Comparison of ENCODE assay signal across 28 cellular contexts in the genomic region with DNA sequence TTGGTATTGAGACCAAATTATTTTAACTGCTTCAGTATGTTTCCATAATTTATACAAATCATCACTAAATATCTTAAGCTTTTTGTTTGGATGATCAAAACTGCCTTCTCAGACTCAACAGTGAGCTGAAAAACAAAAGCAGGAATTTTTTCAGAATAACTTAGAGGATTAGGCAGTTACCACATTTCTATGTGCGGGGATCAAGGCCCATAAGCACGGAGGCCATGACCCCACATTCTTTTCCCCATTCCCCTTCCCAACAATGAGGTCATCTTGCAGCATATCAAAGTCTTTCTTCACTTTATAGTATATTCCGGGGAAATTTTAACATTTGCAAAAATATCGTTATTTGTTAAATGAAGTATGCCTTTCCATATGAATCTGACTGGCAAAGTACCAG.
"Had no signal": no experiment of that assay in that cellular context is flagged by ENCODE, and none has a peak within 500 bp of the region (broad histone marks: within the 10 kb centered on the region; RNA-seq: fewer than 3 reads in every experiment).

No MANE protein-coding gene starts in this region.

- H3K27ac ChIP-seq: neutrophil, pancreas, prostate gland, right lobe of liver, sigmoid colon, stomach, thoracic aorta, thyroid gland, tibial nerve, upper lobe of left lung, vagina had no signal

- H3K27me3 Mint-ChIP-seq: naive thymus-derived CD8-positive, alpha-beta T cell; natural killer cell treated with Interleukin-12 subunit alpha and Interleukin-12 subunit beta and Interleukin-15 and Interleukin-18, amount 100 ng/mL, for 72 hours; stimulated activated naive B cell treated with anti-CD40 and anti-IgM and Interleukin-4, amounts not matched to agents 10 μg/mL and 1 μg/mL and 100 μg/mL, for 72 hours; stimulated activated naive CD8-positive, alpha-beta T cell treated with anti-CD3 and anti-CD28 coated beads, Interleukin-15, Interleukin-2, amounts not matched to agents 100 ng/mL and 50 ng/mL, for 24 hours had no signal

- H3K27me3 ChIP-seq: neutrophil, pancreas, right lobe of liver, sigmoid colon, stomach, thyroid gland, tibial nerve, upper lobe of left lung, vagina had no signal

- H3K9me3 Mint-ChIP-seq: naive thymus-derived CD8-positive, alpha-beta T cell; natural killer cell treated with Interleukin-12 subunit alpha and Interleukin-12 subunit beta and Interleukin-15 and Interleukin-18, amount 100 ng/mL, for 72 hours; nephron progenitor cell; neural crest cell; stimulated activated effector memory CD8-positive, alpha-beta T cell treated with anti-CD3 and anti-CD28 coated beads, Interleukin-12 subunit alpha, Interleukin-12 subunit beta, amount 100 ng/mL, for 72 hours; stimulated activated naive B cell treated with anti-CD40 and anti-IgM and Interleukin-4, amounts not matched to agents 10 μg/mL and 1 μg/mL and 100 μg/mL, for 72 hours; stimulated activated naive CD8-positive, alpha-beta T cell treated with anti-CD3 and anti-CD28 coated beads, Interleukin-15, Interleukin-2, amounts not matched to agents 100 ng/mL and 50 ng/mL, for 24 hours had no signal

- H3K36me3 ChIP-seq: neutrophil, pancreas, prostate gland, right lobe of liver, sigmoid colon, stomach, thoracic aorta, thyroid gland, tibial nerve, upper lobe of left lung, vagina had no signal

- H3K27ac Mint-ChIP-seq: natural killer cell treated with Interleukin-12 subunit alpha and Interleukin-12 subunit beta and Interleukin-15 and Interleukin-18, amount 100 ng/mL, for 72 hours; nephron progenitor cell; stimulated activated effector memory CD8-positive, alpha-beta T cell treated with anti-CD3 and anti-CD28 coated beads, Interleukin-12 subunit alpha, Interleukin-12 subunit beta, amount 100 ng/mL, for 72 hours; stimulated activated naive B cell treated with anti-CD40 and anti-IgM and Interleukin-4, amounts not matched to agents 10 μg/mL and 1 μg/mL and 100 μg/mL, for 72 hours; stimulated activated naive CD8-positive, alpha-beta T cell treated with anti-CD3 and anti-CD28 coated beads, Interleukin-15, Interleukin-2, amounts not matched to agents 100 ng/mL and 50 ng/mL, for 24 hours had no signal

- DNase-seq: naive thymus-derived CD8-positive, alpha-beta T cell; nephron progenitor cell; nucleus accumbens; pancreas; retina; right cardiac atrium; right lobe of liver; sigmoid colon; small intestine; stimulated activated CD4-positive, alpha-beta T cell treated with anti-CD3 and anti-CD28 coated beads, Interleukin-15, amount 100 ng/mL, for 24 hours; stimulated activated CD4-positive, alpha-beta T cell treated with anti-CD3 and anti-CD28 coated beads, Interleukin-2, amount 100 ng/mL, for 24 hours; stimulated activated CD4-positive, alpha-beta T cell treated with anti-CD3 and anti-CD28 coated beads, Interleukin-2, amount 100 ng/mL, for 48 hours; stimulated activated CD4-positive, alpha-beta T cell treated with anti-CD3 and anti-CD28 coated beads, Interleukin-4, amount 100 ng/mL, for 24 hours; stimulated activated naive B cell treated with anti-CD40 and anti-IgM and Interleukin-4, amounts not matched to agents 10 μg/mL and 1 μg/mL and 100 μg/mL, for 72 hours; stimulated activated naive CD4-positive, alpha-beta T cell treated with Interleukin-2 at 50 U/mL for 16 hours; stomach; thyroid gland; trophoblast cell; upper lobe of left lung had no signal

- ATAC-seq: naive thymus-derived CD8-positive, alpha-beta T cell; natural killer cell treated with Interleukin-12 subunit alpha and Interleukin-12 subunit beta and Interleukin-15 and Interleukin-18, amount 100 ng/mL, for 72 hours; pancreas; right cardiac atrium; right lobe of liver; stimulated activated effector memory CD8-positive, alpha-beta T cell treated with anti-CD3 and anti-CD28 coated beads, Interleukin-12 subunit alpha, Interleukin-12 subunit beta, amount 100 ng/mL, for 72 hours; stimulated activated naive B cell treated with anti-CD40 and anti-IgM and Interleukin-4, amounts not matched to agents 10 μg/mL and 1 μg/mL and 100 μg/mL, for 72 hours had no signal

- H3K9me3 ChIP-seq: neutrophil, pancreas, prostate gland, right lobe of liver, sigmoid colon, stomach, thoracic aorta, thyroid gland, tibial nerve, upper lobe of left lung, vagina had no signal

- H3K4me3 Mint-ChIP-seq: naive thymus-derived CD8-positive, alpha-beta T cell; natural killer cell treated with Interleukin-12 subunit alpha and Interleukin-12 subunit beta and Interleukin-15 and Interleukin-18, amount 100 ng/mL, for 72 hours; nephron progenitor cell; neural crest cell; stimulated activated effector memory CD8-positive, alpha-beta T cell treated with anti-CD3 and anti-CD28 coated beads, Interleukin-12 subunit alpha, Interleukin-12 subunit beta, amount 100 ng/mL, for 72 hours; stimulated activated naive B cell treated with anti-CD40 and anti-IgM and Interleukin-4, amounts not matched to agents 10 μg/mL and 1 μg/mL and 100 μg/mL, for 72 hours; stimulated activated naive CD8-positive, alpha-beta T cell treated with anti-CD3 and anti-CD28 coated beads, Interleukin-15, Interleukin-2, amounts not matched to agents 100 ng/mL and 50 ng/mL, for 24 hours had no signal

- H3K4me3 ChIP-seq: pancreas, prostate gland, right lobe of liver, sigmoid colon, stomach, thoracic aorta, thyroid gland, tibial nerve, upper lobe of left lung, vagina had no signal

- H3K4me1 ChIP-seq: pancreas, prostate gland, sigmoid colon, stomach, thyroid gland, vagina had no signal

- H3K36me3 Mint-ChIP-seq: natural killer cell treated with Interleukin-12 subunit alpha and Interleukin-12 subunit beta and Interleukin-15 and Interleukin-18, amount 100 ng/mL, for 72 hours had no signal
